In the genomic region with DNA sequence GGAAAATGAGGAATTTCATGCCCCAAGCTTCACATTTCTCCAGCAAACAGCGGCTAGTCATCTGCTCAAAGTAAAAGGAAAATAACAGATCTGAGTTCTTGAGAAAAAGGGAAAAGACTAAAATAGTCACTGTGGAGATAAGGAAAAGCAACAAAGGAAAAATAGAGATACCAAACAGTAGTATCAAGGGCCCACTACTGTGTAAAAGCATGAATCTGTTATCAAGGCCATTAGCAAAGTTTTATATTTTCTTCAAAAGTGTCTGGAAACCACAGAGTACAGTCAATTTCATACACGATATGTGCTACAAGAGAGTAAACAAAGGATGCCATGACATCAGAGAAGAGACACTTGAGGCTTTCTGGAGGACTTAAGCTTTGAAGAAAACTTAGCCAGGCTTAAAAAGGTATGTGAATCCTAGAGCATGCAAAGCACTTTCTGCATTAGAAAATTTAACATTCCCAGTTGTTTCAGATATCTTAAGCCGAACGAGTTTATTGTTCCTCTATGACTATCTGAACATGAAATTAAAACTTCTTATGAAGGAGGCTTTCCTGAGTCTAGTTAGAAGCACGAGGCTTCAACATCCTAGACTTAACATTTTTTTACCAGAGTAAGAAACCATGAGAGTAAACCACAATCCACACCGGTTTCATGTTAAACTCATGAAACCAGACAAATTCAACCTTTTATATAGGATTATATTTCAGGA, we compare ENCODE assay signal across 8 cellular contexts. TPM values are rescaled to one million over a fixed set of nuclear protein-coding genes. Genes with fewer than 3 reads are reported as not detected.
DNase-seq lines count a peak whose midpoint lies in the region; ATAC-seq and TF ChIP-seq lines count a peak whose summit lies in the region.

No MANE protein-coding gene starts in this region.

- peak overlapping the region; percentile 89 for H3K27ac ChIP-seq in CD8-positive, alpha-beta memory T cell (ENCODE audit: low read depth, low read length)
- H3K27ac ChIP-seq in lung (ENCODE audit: low read depth in 1 of 2, low read length in 1 of 2) = peak overlapping the region; percentile 10 to 90

- H3K9me3 Mint-ChIP-seq in CD8-positive, alpha-beta memory T cell = no peaks in the 10 kb centered on the region
- no peaks in the 10 kb centered on the region for H3K9me3 Mint-ChIP-seq in activated naive CD8-positive, alpha-beta T cell treated with anti-CD3 and anti-CD28 coated beads for 36 hours

- POLR2A ChIA-PET in CD8-positive, alpha-beta memory T cell (lab: Charles Lee) = interaction anchor here (1.1 kb wide), 1 partner anchor 81 kb away, joined by 3 read pairs; the partner anchor contains the start of gene RPL37

- H3K4me1 ChIP-seq in CD8-positive, alpha-beta memory T cell (ENCODE audit: insufficient read depth, low read length) = peaks cover 14% of the 10 kb centered on the region
- H3K4me1 ChIP-seq in lung (ENCODE audit: control insufficient read depth in 2 of 2, insufficient read depth in 2 of 2, low read length in 2 of 2) = no peaks in the 10 kb centered on the region

- DNase-seq in CD8-positive, alpha-beta memory T cell = peak in 2 of 5 donors; percentile 47 to 59
- peak; percentile 75 for DNase-seq in amniotic epithelial cell (ENCODE audit: low read depth)
- DNase-seq in lung (ENCODE audit: low spot score) = no peak
- DNase-seq in stimulated activated CD8-positive, alpha-beta memory T cell treated with anti-CD3 and anti-CD28 coated beads, Interleukin-4, amount 100 ng/mL, for 48 hours = no peak
- no peak for DNase-seq in SIG-M5 treated with dmso at 0.1 percent for 504 hours (lab: John Stamatoyannopoulos, UW; ENCODE audit: unreplicated experiment)
- no peak for DNase-seq in activated naive CD8-positive, alpha-beta T cell treated with anti-CD3 and anti-CD28 coated beads for 36 hours

- CTCF ChIA-PET in CD8-positive, alpha-beta memory T cell (lab: Charles Lee) = interaction anchor here (1.0 to 2.1 kb wide), 3 partner anchors 8 to 44 kb away, joined by 3 to 6 read pairs (median 4); partner anchors contain the start of gene PRKAA1

- no peak for TF ChIP-seq CTCF in lung (IDR thresholded peaks at IDR 0.05; ENCODE audit: control extremely low read depth, extremely low read depth)

- H3K36me3 ChIP-seq in CD8-positive, alpha-beta memory T cell (ENCODE audit: insufficient read depth, low read length) = no peaks in the 10 kb centered on the region
- H3K36me3 ChIP-seq in lung (ENCODE audit: control insufficient read depth in 2 of 2, insufficient read depth in 2 of 2, low read length in 2 of 2) = peaks cover 0 to 1% of the 10 kb centered on the region in 2 donors

- no peak overlapping the region for H3K27ac Mint-ChIP-seq in CD8-positive, alpha-beta memory T cell
- H3K27ac Mint-ChIP-seq in activated naive CD8-positive, alpha-beta T cell treated with anti-CD3 and anti-CD28 coated beads for 36 hours = no peak overlapping the region

- no peaks in the 10 kb centered on the region for H3K9me3 ChIP-seq in CD8-positive, alpha-beta memory T cell (ENCODE audit: low read length)
- H3K9me3 ChIP-seq in lung (ENCODE audit: control insufficient read depth in 2 of 2, insufficient read depth in 1 of 2, low read length in 1 of 2) = no peaks in the 10 kb centered on the region

- peak; percentile 31 for ATAC-seq in GM19351 (IDR thresholded peaks at IDR 0.05; ENCODE audit: unreplicated experiment)
- peak; percentile 33 for ATAC-seq in HG03354 (IDR thresholded peaks at IDR 0.05; ENCODE audit: poor library complexity, severe bottlenecking, unreplicated experiment)
- ATAC-seq in lung (ENCODE audit: insufficient read depth, low FRiP score) = no peak

- H3K27me3 ChIP-seq in CD8-positive, alpha-beta memory T cell (ENCODE audit: insufficient read depth, low read length, poor library complexity, severe bottlenecking) = no peaks in the 10 kb centered on the region
- no peaks in the 10 kb centered on the region for H3K27me3 ChIP-seq in lung (ENCODE audit: control insufficient read depth, insufficient read depth)

- H3K27me3 Mint-ChIP-seq in CD8-positive, alpha-beta memory T cell = no peaks in the 10 kb centered on the region
- no peaks in the 10 kb centered on the region for H3K27me3 Mint-ChIP-seq in activated naive CD8-positive, alpha-beta T cell treated with anti-CD3 and anti-CD28 coated beads for 36 hours

- peaks cover 0 to 23% (median 10%) of the 10 kb centered on the region in 3 donors for H3K36me3 Mint-ChIP-seq in CD8-positive, alpha-beta memory T cell
- peaks cover 26% of the 10 kb centered on the region for H3K36me3 Mint-ChIP-seq in activated naive CD8-positive, alpha-beta T cell treated with anti-CD3 and anti-CD28 coated beads for 36 hours

- peak overlapping the region; percentile 93 for H3K4me3 ChIP-seq in CD8-positive, alpha-beta memory T cell (ENCODE audit: low read length)
- H3K4me3 ChIP-seq in lung = no peak overlapping the region

- peaks cover 12 to 29% (median 16%) of the 10 kb centered on the region in 3 donors for H3K4me1 Mint-ChIP-seq in CD8-positive, alpha-beta memory T cell
- peaks cover 17% of the 10 kb centered on the region for H3K4me1 Mint-ChIP-seq in activated naive CD8-positive, alpha-beta T cell treated with anti-CD3 and anti-CD28 coated beads for 36 hours

- H3K4me3 Mint-ChIP-seq in CD8-positive, alpha-beta memory T cell = no peak overlapping the region
- H3K4me3 Mint-ChIP-seq in activated naive CD8-positive, alpha-beta T cell treated with anti-CD3 and anti-CD28 coated beads for 36 hours = no peak overlapping the region

- WGBS in lung, 2 donors = 12 to 15% methylated on average over 6 of the region's 6 CpGs

RNA-seq across cellular contexts. Expression of gene TTC33, which starts 1.2 kb away (rescaled TPM):
- total RNA-seq in CD8-positive, alpha-beta memory T cell = 10 to 100 TPM; 25.3 to 27.7 TPM
- 13.9 TPM for polyA plus RNA-seq in CD8-positive, alpha-beta memory T cell
- 10 to 100 TPM in 1 of 2 donors, 1 to 10 TPM in 1; 9.3 to 30.5 TPM for total RNA-seq in lung
- 1 to 10 TPM; 5.3 to 6.3 TPM for polyA plus RNA-seq in lung
- total RNA-seq in activated naive CD8-positive, alpha-beta T cell treated with anti-CD3 and anti-CD28 coated beads for 36 hours = 10 to 100 TPM; 16.8 to 18.1 TPM

RNA-seq across cellular contexts. Expression of gene PRKAA1, which starts 43.6 kb away (rescaled TPM):
- 10 to 100 TPM; 73.3 to 79.4 TPM for total RNA-seq in CD8-positive, alpha-beta memory T cell
- 46.7 TPM for polyA plus RNA-seq in CD8-positive, alpha-beta memory T cell
- total RNA-seq in lung = 100 to 1,000 TPM in 1 of 2 donors, 10 to 100 TPM in 1; 78.5 to 113 TPM
- polyA plus RNA-seq in lung = 10 to 100 TPM; 24.5 to 34.7 TPM
- 10 to 100 TPM; 55.6 to 59.3 TPM for total RNA-seq in activated naive CD8-positive, alpha-beta T cell treated with anti-CD3 and anti-CD28 coated beads for 36 hours
